In genomic region chr18:48838921-48839818, GRCh38 we compare ENCODE assay signal across 8 cellular contexts.
A peak's percentile ranks its signal among the peaks of the same experiment; 100 is the strongest.
DNase-seq lines count a peak whose midpoint lies in the region; ATAC-seq, FAIRE-seq and TF ChIP-seq lines count a peak whose summit lies in the region.

No MANE protein-coding gene starts in this region.

- peaks cover 24% of the 10 kb centered on the region for H3K4me1 ChIP-seq in body of pancreas

- no peak overlapping the region for H3K27ac ChIP-seq in body of pancreas

- intact Hi-C loops in body of pancreas (cut with DNase I), result no loop called here

- H3K36me3 ChIP-seq in body of pancreas (replicated peaks in 1 of 2; ENCODE audit: insufficient read depth in 1 of 2, low read depth in 2 of 2), result no peaks in the 10 kb centered on the region

- no peaks in the 10 kb centered on the region for H3K27me3 ChIP-seq in body of pancreas

- H3K4me3 Mint-ChIP-seq in nephron progenitor cell, result peak overlapping the region; percentile 56

- H3K27ac Mint-ChIP-seq in nephron progenitor cell, result peak overlapping the region; percentile 8

- no peaks in the 10 kb centered on the region for H3K9me3 ChIP-seq in body of pancreas

- FAIRE-seq in D721Med (lab: Jason Lieb, UNC), result peak; percentile 32

- no peak for DNase-seq in D721Med (ENCODE audit: insufficient read length, low spot score)
- peak; percentile 60 for DNase-seq in NCI-H69 (lab: John Stamatoyannopoulos, UW)
- DNase-seq in cardiac fibroblast (ENCODE audit: low read depth in 2 of 2), result peak; percentile 57 to 74
- DNase-seq in nephron progenitor cell, result no peak
- DNase-seq in retina, result no peak
- no peak for DNase-seq in body of pancreas
- no peak for DNase-seq in ecto neural progenitor cell (ENCODE audit: low spot score)

- peaks cover 93% of the 10 kb centered on the region for H3K4me1 Mint-ChIP-seq in nephron progenitor cell

- peaks cover 11% of the 10 kb centered on the region for H3K27me3 Mint-ChIP-seq in nephron progenitor cell (ENCODE audit: low read depth, poor library complexity)

- TF ChIP-seq POLR2A in body of pancreas (IDR thresholded peaks at IDR 0.05), result no peak

- no peak overlapping the region for H3K4me3 ChIP-seq in cardiac fibroblast (replicated peaks in 1 of 2; ENCODE audit: low read depth in 2 of 2, low read length in 2 of 2)
- no peak overlapping the region for H3K4me3 ChIP-seq in body of pancreas

- no peaks in the 10 kb centered on the region for H3K36me3 Mint-ChIP-seq in nephron progenitor cell (ENCODE audit: low read depth)

- ATAC-seq in GM18511 (IDR thresholded peaks at IDR 0.05; ENCODE audit: unreplicated experiment) (no peak), body of pancreas (no peak)

- no peak for TF ChIP-seq CTCF in D721Med (IDR thresholded peaks at IDR 0.05; ENCODE audit: insufficient read depth, missing control alignments)
- TF ChIP-seq CTCF in cardiac fibroblast (IDR thresholded peaks at IDR 0.05; ENCODE audit: low read depth, low read length), result no peak
- no peak for TF ChIP-seq CTCF in nephron progenitor cell (IDR thresholded peaks at IDR 0.05)
- TF ChIP-seq CTCF in body of pancreas (IDR thresholded peaks at IDR 0.05), result no peak

- 83 to 92% methylated on average over 10 of the region's 10 CpGs for WGBS in body of pancreas, 2 donors

- H3K9me3 Mint-ChIP-seq in nephron progenitor cell, result no peaks in the 10 kb centered on the region

Comparison
In these comparisons a context has a peak if more than half of its experiments do, and no peak if none do; other contexts are left out.
1. DNase-seq: peak in NCI-H69 (single experiment) and cardiac fibroblast (2 of 2); none in D721Med (single experiment), nephron progenitor cell (single experiment), retina (single experiment), body of pancreas (0 of 4) and ecto neural progenitor cell (single experiment).